In genomic region chr2:128472789-128473174, GRCh38 we compare ENCODE assay signal across 9 cellular contexts.
DNase-seq lines count a peak whose midpoint lies in the region; ATAC-seq and TF ChIP-seq lines count a peak whose summit lies in the region.
"Had no signal": no experiment of that assay in that cellular context is flagged by ENCODE, and none has a peak within 500 bp of the region (broad histone marks: within the 10 kb centered on the region; RNA-seq: fewer than 3 reads in every experiment).

No MANE protein-coding gene starts in this region.

- intact Hi-C loops in activated CD8-positive, alpha-beta T cell treated with anti-CD3 and anti-CD28 coated beads for 36 hours (cut with micrococcal nuclease) = no loop called here
- intact Hi-C loops in naive thymus-derived CD4-positive, alpha-beta T cell (cut with micrococcal nuclease) = no loop called here

- peaks cover 18% of the 10 kb centered on the region for H3K27me3 Mint-ChIP-seq in activated CD8-positive, alpha-beta T cell treated with anti-CD3 and anti-CD28 coated beads for 36 hours
- peaks cover 2 to 41% (median 17%) of the 10 kb centered on the region in 5 donors for H3K27me3 Mint-ChIP-seq in naive thymus-derived CD4-positive, alpha-beta T cell

- ATAC-seq in HG02642 (IDR thresholded peaks at IDR 0.05; ENCODE audit: poor library complexity, unreplicated experiment) = peak; percentile 39
- ATAC-seq in activated CD8-positive, alpha-beta T cell treated with anti-CD3 and anti-CD28 coated beads for 36 hours = peak; percentile 50
- peak; percentile 51 for ATAC-seq in naive thymus-derived CD4-positive, alpha-beta T cell

- H3K27me3 ChIP-seq in naive thymus-derived CD4-positive, alpha-beta T cell (ENCODE audit: control insufficient read depth in 2 of 2, insufficient read depth in 2 of 2, low read length in 2 of 2) = no peaks in the 10 kb centered on the region
- H3K27me3 ChIP-seq: ovary had no signal

- in situ Hi-C loops in GM13976 (cut with MboI; ENCODE audit: low sequenced_read_pairs, unreplicated experiment) = no loop called here

- peaks cover 15% of the 10 kb centered on the region for H3K36me3 Mint-ChIP-seq in activated CD8-positive, alpha-beta T cell treated with anti-CD3 and anti-CD28 coated beads for 36 hours (ENCODE audit: low read depth)
- peaks cover 3 to 11% (median 6%) of the 10 kb centered on the region in 5 donors for H3K36me3 Mint-ChIP-seq in naive thymus-derived CD4-positive, alpha-beta T cell

- H3K4me1 Mint-ChIP-seq in activated CD8-positive, alpha-beta T cell treated with anti-CD3 and anti-CD28 coated beads for 36 hours (ENCODE audit: low read depth) = peaks cover 14% of the 10 kb centered on the region
- peaks cover 0 to 19% (median 4%) of the 10 kb centered on the region in 7 donors for H3K4me1 Mint-ChIP-seq in naive thymus-derived CD4-positive, alpha-beta T cell

- no peaks in the 10 kb centered on the region for H3K4me1 ChIP-seq in naive thymus-derived CD4-positive, alpha-beta T cell (ENCODE audit: control insufficient read depth in 2 of 2, insufficient read depth in 2 of 2, low read length in 2 of 2)

- H3K9me3 Mint-ChIP-seq in activated CD8-positive, alpha-beta T cell treated with anti-CD3 and anti-CD28 coated beads for 36 hours = peaks cover 29% of the 10 kb centered on the region
- peaks cover 4 to 36% (median 16%) of the 10 kb centered on the region in 11 donors for H3K9me3 Mint-ChIP-seq in naive thymus-derived CD4-positive, alpha-beta T cell

- POLR2A ChIA-PET in activated CD8-positive, alpha-beta T cell treated with anti-CD3 and anti-CD28 coated beads for 36 hours (lab: Charles Lee) = no interaction called here
- POLR2A ChIA-PET in naive thymus-derived CD4-positive, alpha-beta T cell (lab: Charles Lee) = no interaction called here

- CTCF ChIA-PET in activated CD8-positive, alpha-beta T cell treated with anti-CD3 and anti-CD28 coated beads for 36 hours (lab: Charles Lee) = no interaction called here
- CTCF ChIA-PET in naive thymus-derived CD4-positive, alpha-beta T cell (lab: Charles Lee) = interaction anchor here (0.7 kb wide), 1 partner anchor 35 kb away, joined by 3 read pairs; no protein-coding TSS in a partner anchor

- peaks cover 0 to 23% (median 0%) of the 10 kb centered on the region in 3 experiments for H3K9me3 ChIP-seq in naive thymus-derived CD4-positive, alpha-beta T cell (ENCODE audit: control insufficient read depth in 2 of 3, low read length in 3 of 3)
- H3K9me3 ChIP-seq: ovary had no signal

- H3K36me3 ChIP-seq in naive thymus-derived CD4-positive, alpha-beta T cell (ENCODE audit: control insufficient read depth in 2 of 3, insufficient read depth in 3 of 3, low read length in 3 of 3) = no peaks in the 10 kb centered on the region
- H3K36me3 ChIP-seq: ovary had no signal

- H3K27ac ChIP-seq in naive thymus-derived CD4-positive, alpha-beta T cell (ENCODE audit: low read depth, low read length) = no peak overlapping the region
- H3K27ac ChIP-seq: ovary had no signal

- peak; percentile 45 for DNase-seq in GM13976 (ENCODE audit: low spot score)
- no peak for DNase-seq in activated CD8-positive, alpha-beta T cell treated with anti-CD3 and anti-CD28 coated beads for 36 hours
- DNase-seq in naive thymus-derived CD4-positive, alpha-beta T cell = no peak
- no peak for DNase-seq in activated CD4-positive, CD25-positive, alpha-beta regulatory T cell treated with anti-CD3 and anti-CD28 coated beads, Interleukin-2, amount 50 U/mL, for 72 hours
- DNase-seq in HK-2 (ENCODE audit: unreplicated experiment) = no peak
- DNase-seq in EL = no peak
- no peak for DNase-seq in pons (ENCODE audit: low spot score)
- DNase-seq: ovary had no signal

- no peak overlapping the region for H3K4me3 ChIP-seq in naive thymus-derived CD4-positive, alpha-beta T cell (ENCODE audit: low read length)
- H3K4me3 ChIP-seq: ovary had no signal

- H3K27ac Mint-ChIP-seq in activated CD8-positive, alpha-beta T cell treated with anti-CD3 and anti-CD28 coated beads for 36 hours = no peak overlapping the region
- peak overlapping the region in 1 of 9 donors; percentile 38 for H3K27ac Mint-ChIP-seq in naive thymus-derived CD4-positive, alpha-beta T cell

- TF ChIP-seq CTCF in GM13976 (IDR thresholded peaks at IDR 0.05; ENCODE audit: borderline replicate concordance, control extremely low read depth, extremely low read depth, insufficient read depth, missing control alignments) = no peak
- no peak for TF ChIP-seq CTCF in activated CD8-positive, alpha-beta T cell treated with anti-CD3 and anti-CD28 coated beads for 36 hours (IDR thresholded peaks at IDR 0.05)

- no peak overlapping the region for H3K4me3 Mint-ChIP-seq in activated CD8-positive, alpha-beta T cell treated with anti-CD3 and anti-CD28 coated beads for 36 hours
- peak overlapping the region in 1 of 10 donors; percentile 39 for H3K4me3 Mint-ChIP-seq in naive thymus-derived CD4-positive, alpha-beta T cell
